1 cellular context compared by ENCODE assay signal in genomic region chr17:75456417-75457046, GRCh38.
TF ChIP-seq lines count a peak whose summit lies in the region.

Gene TMEM94 (plus strand): TSS chr17:75456635. CDS start chr17:75471906, 15,271 bp downstream.

TF ChIP-seq in GM23338, 12 proteins besides CTCF, POLR2A, EP300 and RAD21:
- TF ChIP-seq, protein P1, sequence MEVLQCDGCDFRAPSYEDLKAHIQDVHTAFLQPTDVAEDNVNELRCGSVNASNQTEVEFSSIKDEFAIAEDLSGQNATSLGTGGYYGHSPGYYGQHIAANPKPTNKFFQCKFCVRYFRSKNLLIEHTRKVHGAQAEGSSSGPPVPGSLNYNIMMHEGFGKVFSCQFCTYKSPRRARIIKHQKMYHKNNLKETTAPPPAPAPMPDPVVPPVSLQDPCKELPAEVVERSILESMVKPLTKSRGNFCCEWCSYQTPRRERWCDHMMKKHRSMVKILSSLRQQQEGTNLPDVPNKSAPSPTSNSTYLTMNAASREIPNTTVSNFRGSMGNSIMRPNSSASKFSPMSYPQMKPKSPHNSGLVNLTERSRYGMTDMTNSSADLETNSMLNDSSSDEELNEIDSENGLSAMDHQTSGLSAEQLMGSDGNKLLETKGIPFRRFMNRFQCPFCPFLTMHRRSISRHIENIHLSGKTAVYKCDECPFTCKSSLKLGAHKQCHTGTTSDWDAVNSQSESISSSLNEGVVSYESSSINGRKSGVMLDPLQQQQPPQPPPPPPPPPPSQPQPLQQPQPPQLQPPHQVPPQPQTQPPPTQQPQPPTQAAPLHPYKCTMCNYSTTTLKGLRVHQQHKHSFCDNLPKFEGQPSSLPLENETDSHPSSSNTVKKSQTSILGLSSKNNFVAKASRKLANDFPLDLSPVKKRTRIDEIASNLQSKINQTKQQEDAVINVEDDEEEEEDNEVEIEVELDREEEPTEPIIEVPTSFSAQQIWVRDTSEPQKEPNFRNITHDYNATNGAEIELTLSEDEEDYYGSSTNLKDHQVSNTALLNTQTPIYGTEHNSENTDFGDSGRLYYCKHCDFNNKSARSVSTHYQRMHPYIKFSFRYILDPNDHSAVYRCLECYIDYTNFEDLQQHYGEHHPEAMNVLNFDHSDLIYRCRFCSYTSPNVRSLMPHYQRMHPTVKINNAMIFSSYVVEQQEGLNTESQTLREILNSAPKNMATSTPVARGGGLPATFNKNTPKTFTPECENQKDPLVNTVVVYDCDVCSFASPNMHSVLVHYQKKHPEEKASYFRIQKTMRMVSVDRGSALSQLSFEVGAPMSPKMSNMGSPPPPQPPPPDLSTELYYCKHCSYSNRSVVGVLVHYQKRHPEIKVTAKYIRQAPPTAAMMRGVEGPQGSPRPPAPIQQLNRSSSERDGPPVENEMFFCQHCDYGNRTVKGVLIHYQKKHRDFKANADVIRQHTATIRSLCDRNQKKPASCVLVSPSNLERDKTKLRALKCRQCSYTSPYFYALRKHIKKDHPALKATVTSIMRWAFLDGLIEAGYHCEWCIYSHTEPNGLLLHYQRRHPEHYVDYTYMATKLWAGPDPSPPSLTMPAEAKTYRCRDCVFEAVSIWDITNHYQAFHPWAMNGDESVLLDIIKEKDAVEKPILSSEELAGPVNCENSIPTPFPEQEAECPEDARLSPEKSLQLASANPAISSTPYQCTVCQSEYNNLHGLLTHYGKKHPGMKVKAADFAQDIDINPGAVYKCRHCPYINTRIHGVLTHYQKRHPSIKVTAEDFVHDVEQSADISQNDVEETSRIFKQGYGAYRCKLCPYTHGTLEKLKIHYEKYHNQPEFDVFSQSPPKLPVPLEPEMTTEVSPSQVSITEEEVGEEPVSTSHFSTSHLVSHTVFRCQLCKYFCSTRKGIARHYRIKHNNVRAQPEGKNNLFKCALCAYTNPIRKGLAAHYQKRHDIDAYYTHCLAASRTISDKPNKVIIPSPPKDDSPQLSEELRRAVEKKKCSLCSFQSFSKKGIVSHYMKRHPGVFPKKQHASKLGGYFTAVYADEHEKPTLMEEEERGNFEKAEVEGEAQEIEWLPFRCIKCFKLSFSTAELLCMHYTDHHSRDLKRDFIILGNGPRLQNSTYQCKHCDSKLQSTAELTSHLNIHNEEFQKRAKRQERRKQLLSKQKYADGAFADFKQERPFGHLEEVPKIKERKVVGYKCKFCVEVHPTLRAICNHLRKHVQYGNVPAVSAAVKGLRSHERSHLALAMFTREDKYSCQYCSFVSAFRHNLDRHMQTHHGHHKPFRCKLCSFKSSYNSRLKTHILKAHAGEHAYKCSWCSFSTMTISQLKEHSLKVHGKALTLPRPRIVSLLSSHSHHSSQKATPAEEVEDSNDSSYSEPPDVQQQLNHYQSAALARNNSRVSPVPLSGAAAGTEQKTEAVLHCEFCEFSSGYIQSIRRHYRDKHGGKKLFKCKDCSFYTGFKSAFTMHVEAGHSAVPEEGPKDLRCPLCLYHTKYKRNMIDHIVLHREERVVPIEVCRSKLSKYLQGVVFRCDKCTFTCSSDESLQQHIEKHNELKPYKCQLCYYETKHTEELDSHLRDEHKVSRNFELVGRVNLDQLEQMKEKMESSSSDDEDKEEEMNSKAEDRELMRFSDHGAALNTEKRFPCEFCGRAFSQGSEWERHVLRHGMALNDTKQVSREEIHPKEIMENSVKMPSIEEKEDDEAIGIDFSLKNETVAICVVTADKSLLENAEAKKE (CRISPR knock-in tag; IDR thresholded peaks at IDR 0.05) = no peak
- TF ChIP-seq EZH2 (IDR thresholded peaks at IDR 0.05; ENCODE audit: low read depth, unreplicated experiment) (no peak), JUNB (IDR thresholded peaks at IDR 0.05; ENCODE audit: unreplicated experiment) (no peak), CREB1 (CRISPR knock-in tag; IDR thresholded peaks at IDR 0.05; ENCODE audit: low read depth) (peak; percentile 74), STAT1 (IDR thresholded peaks at IDR 0.05; ENCODE audit: unreplicated experiment) (no peak), NANOG (IDR thresholded peaks at IDR 0.05; ENCODE audit: borderline replicate concordance) (no peak), REST (IDR thresholded peaks at IDR 0.05; ENCODE audit: unreplicated experiment) (no peak), ZNF331 (CRISPR knock-in tag; IDR thresholded peaks at IDR 0.05; ENCODE audit: low read depth) (no peak), ZNF114 (CRISPR knock-in tag; IDR thresholded peaks at IDR 0.05) (no peak), EZH2phosphoT487 (IDR thresholded peaks at IDR 0.05; ENCODE audit: unreplicated experiment) (no peak), POLR2AphosphoS5 (IDR thresholded peaks at IDR 0.05; ENCODE audit: low read depth) (peak; percentile 76)
- TF ChIP-seq, protein P2, sequence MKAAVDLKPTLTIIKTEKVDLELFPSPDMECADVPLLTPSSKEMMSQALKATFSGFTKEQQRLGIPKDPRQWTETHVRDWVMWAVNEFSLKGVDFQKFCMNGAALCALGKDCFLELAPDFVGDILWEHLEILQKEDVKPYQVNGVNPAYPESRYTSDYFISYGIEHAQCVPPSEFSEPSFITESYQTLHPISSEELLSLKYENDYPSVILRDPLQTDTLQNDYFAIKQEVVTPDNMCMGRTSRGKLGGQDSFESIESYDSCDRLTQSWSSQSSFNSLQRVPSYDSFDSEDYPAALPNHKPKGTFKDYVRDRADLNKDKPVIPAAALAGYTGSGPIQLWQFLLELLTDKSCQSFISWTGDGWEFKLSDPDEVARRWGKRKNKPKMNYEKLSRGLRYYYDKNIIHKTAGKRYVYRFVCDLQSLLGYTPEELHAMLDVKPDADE (IDR thresholded peaks at IDR 0.05) = peak; percentile 88
